Comparison of ENCODE assay signal across 8 cellular contexts in genomic region chr4:138242076-138242829, GRCh38. TPM values are rescaled to one million over a fixed set of nuclear protein-coding genes. Genes with fewer than 3 reads are reported as not detected.
DNase-seq lines count a peak whose midpoint lies in the region; ATAC-seq and TF ChIP-seq lines count a peak whose summit lies in the region.

SLC7A11 (minus strand) TSS chr4:138242349; CDS start chr4:138242069, 280 bp downstream.

- no peaks in the 10 kb centered on the region for H3K27me3 Mint-ChIP-seq in effector memory CD8-positive, alpha-beta T cell

- peak within 1 kb of the TSS in 1 of 2 donors; percentile 88 for H3K27ac Mint-ChIP-seq in effector memory CD8-positive, alpha-beta T cell
- H3K27ac Mint-ChIP-seq in stimulated activated effector memory CD8-positive, alpha-beta T cell treated with anti-CD3 and anti-CD28 coated beads, Interleukin-12 subunit alpha, Interleukin-12 subunit beta, amount 100 ng/mL, for 72 hours = peak within 1 kb of the TSS; percentile 85

- ATAC-seq in HG03135 (IDR thresholded peaks at IDR 0.05; ENCODE audit: unreplicated experiment) = peak; percentile 100
- ATAC-seq in effector memory CD8-positive, alpha-beta T cell (replicated peaks) = peak; percentile 90
- ATAC-seq in stimulated activated effector memory CD8-positive, alpha-beta T cell treated with anti-CD3 and anti-CD28 coated beads, Interleukin-12 subunit alpha, Interleukin-12 subunit beta, amount 100 ng/mL, for 72 hours = peak; percentile 94

- in situ Hi-C loops in GM18951 (cut with MboI; ENCODE audit: low sequenced_read_pairs, unreplicated experiment) = no loop called here

- H3K36me3 Mint-ChIP-seq in effector memory CD8-positive, alpha-beta T cell (ENCODE audit: insufficient read depth) = peaks cover 6% of the 10 kb centered on the region
- H3K36me3 Mint-ChIP-seq in stimulated activated effector memory CD8-positive, alpha-beta T cell treated with anti-CD3 and anti-CD28 coated beads, Interleukin-12 subunit alpha, Interleukin-12 subunit beta, amount 100 ng/mL, for 72 hours = no peaks in the 10 kb centered on the region

- H3K9me3 Mint-ChIP-seq in effector memory CD8-positive, alpha-beta T cell = no peaks in the 10 kb centered on the region
- H3K9me3 Mint-ChIP-seq in stimulated activated effector memory CD8-positive, alpha-beta T cell treated with anti-CD3 and anti-CD28 coated beads, Interleukin-12 subunit alpha, Interleukin-12 subunit beta, amount 100 ng/mL, for 72 hours = no peaks in the 10 kb centered on the region

- peak in 10 of 14 donors; percentile 12 to 60 (median 30) for DNase-seq in C1 segment of cervical spinal cord (lab: John Stamatoyannopoulos, UW)
- peak; percentile 68 for DNase-seq in NCI-H2171 (lab: John Stamatoyannopoulos, UW)
- peak in 2 of 3 experiments; percentile 0 to 4 for DNase-seq in effector memory CD8-positive, alpha-beta T cell
- peak; percentile 97 to 99 for DNase-seq in lung microvascular endothelial cell (ENCODE audit: low read depth in 2 of 2)
- peak in 1 of 2 donors; percentile 55 for DNase-seq in stimulated activated effector memory CD8-positive, alpha-beta T cell treated with anti-CD3 and anti-CD28 coated beads, Interleukin-12 subunit alpha, Interleukin-12 subunit beta, amount 100 ng/mL, for 72 hours (ENCODE audit: low spot score in 2 of 2)

- peak within 1 kb of the TSS; percentile 65 for H3K4me3 ChIP-seq in WI38 (ENCODE audit: low read depth, low read length)

- TF ChIP-seq CTCF in WI38 (IDR thresholded peaks at IDR 0.05; ENCODE audit: low read depth, low read length) = no peak

- H3K4me3 Mint-ChIP-seq in effector memory CD8-positive, alpha-beta T cell = peak within 1 kb of the TSS; percentile 55 to 71
- peak within 1 kb of the TSS; percentile 61 for H3K4me3 Mint-ChIP-seq in stimulated activated effector memory CD8-positive, alpha-beta T cell treated with anti-CD3 and anti-CD28 coated beads, Interleukin-12 subunit alpha, Interleukin-12 subunit beta, amount 100 ng/mL, for 72 hours

- peaks cover 0 to 7% of the 10 kb centered on the region in 2 donors for H3K4me1 Mint-ChIP-seq in effector memory CD8-positive, alpha-beta T cell (ENCODE audit: low read depth in 2 of 2)
- H3K4me1 Mint-ChIP-seq in stimulated activated effector memory CD8-positive, alpha-beta T cell treated with anti-CD3 and anti-CD28 coated beads, Interleukin-12 subunit alpha, Interleukin-12 subunit beta, amount 100 ng/mL, for 72 hours = peaks cover 5% of the 10 kb centered on the region

- peak; percentile 87 for TF ChIP-seq POLR2A in GM18951 (IDR thresholded peaks at IDR 0.05; ENCODE audit: extremely low read depth, insufficient read depth, insufficient read length)

RNA-seq across cellular contexts. Expression of gene SLC7A11, which starts in this region (rescaled TPM):
- total RNA-seq in lung microvascular endothelial cell = 5.4 and 20.9 TPM in 2 replicates
